ENCODE assay signal across 21 cellular contexts in the genomic region with DNA sequence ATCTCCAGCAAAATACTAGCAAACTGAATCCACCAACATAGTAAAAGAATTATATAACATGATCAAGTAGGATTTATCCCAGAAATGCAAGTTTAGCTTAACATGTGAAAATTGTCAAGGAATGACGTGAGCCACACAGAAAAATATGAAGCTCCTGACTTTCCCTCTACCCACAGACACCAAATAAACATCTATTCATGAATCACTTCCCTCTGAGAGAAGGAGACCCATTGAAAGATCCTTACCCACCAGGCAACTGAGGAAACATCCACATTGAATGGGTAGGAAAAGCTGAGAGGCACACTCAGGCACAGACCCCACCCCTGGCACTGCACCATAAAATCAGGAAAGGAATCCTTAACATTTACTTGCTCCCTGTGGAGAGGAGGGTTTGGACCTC.
DNase-seq lines count a peak whose midpoint lies in the region; ATAC-seq, FAIRE-seq and TF ChIP-seq lines count a peak whose summit lies in the region.
"Had no signal": no experiment of that assay in that cellular context is flagged by ENCODE, and none has a peak within 500 bp of the region (broad histone marks: within the 10 kb centered on the region; RNA-seq: fewer than 3 reads in every experiment).

No MANE protein-coding gene starts in this region.

- no peaks in the 10 kb centered on the region for H3K9me1 ChIP-seq in keratinocyte (ENCODE audit: control insufficient read depth, extremely low read depth, insufficient read depth, low read length)

- dilution Hi-C loops in keratinocyte (cut with MboI; ENCODE audit: extremely low pct_ligation_motif_present, low sequenced_read_pairs) = no loop called here

- ATAC-seq in HG02642 (IDR thresholded peaks at IDR 0.05; ENCODE audit: poor library complexity, unreplicated experiment) = no peak
- no peak for ATAC-seq in HG02970 (IDR thresholded peaks at IDR 0.05; ENCODE audit: low FRiP score, unreplicated experiment)
- no peak for ATAC-seq in GM19467 (IDR thresholded peaks at IDR 0.05; ENCODE audit: unreplicated experiment)
- no peak for ATAC-seq in HG02981 (IDR thresholded peaks at IDR 0.05; ENCODE audit: unreplicated experiment)
- ATAC-seq: HepG2, left lung, mucosa of descending colon had no signal

- DNase-seq in AG10803 (ENCODE audit: low read depth) (peak; percentile 40), LHCN-M2 (ENCODE audit: low read depth) (peak; percentile 32), bronchial epithelial cell (ENCODE audit: low read depth) (peak; percentile 81), keratinocyte (ENCODE audit: low read depth, low spot score) (no peak)
- DNase-seq: activated CD4-positive, alpha-beta memory T cell treated with anti-CD3 and anti-CD28 coated beads for 36 hours; activated T-cell treated with anti-CD3 and anti-CD28 coated beads for 4 hours; anterior cingulate cortex; DND-41; left lung; MG63; mucosa of descending colon; NCI-H146; SHP77; stimulated activated CD4-positive, alpha-beta T cell treated with anti-CD3 and anti-CD28 coated beads, Interleukin-12 subunit alpha, Interleukin-12 subunit beta, amount 100 ng/mL, for 4 hours had no signal

- H3K79me2 ChIP-seq in keratinocyte (ENCODE audit: control insufficient read depth, insufficient read depth, low read length) = no peaks in the 10 kb centered on the region

- H2AFZ ChIP-seq in keratinocyte (ENCODE audit: control insufficient read depth, low read length) = peak overlapping the region; percentile 32

- H3K36me3 ChIP-seq in bronchial epithelial cell (ENCODE audit: control insufficient read depth, insufficient read depth, low read length) (no peaks in the 10 kb centered on the region), keratinocyte (ENCODE audit: control insufficient read depth in 2 of 2, extremely low read depth in 1 of 2, insufficient read depth in 2 of 2, low read length in 2 of 2) (no peaks in the 10 kb centered on the region)
- H3K36me3 ChIP-seq: left lung, MG63, suprapubic skin had no signal

- TF ChIP-seq CTCF in AG10803 (conservative IDR thresholded peaks at IDR 0.05; ENCODE audit: low read length) (no peak), bronchial epithelial cell (IDR thresholded peaks at IDR 0.05; ENCODE audit: insufficient read depth, low read length, severe bottlenecking) (no peak), keratinocyte (optimal IDR thresholded peaks at IDR 0.05 in 1 of 3, IDR thresholded peaks at IDR 0.05 in 1 of 3, conservative IDR thresholded peaks at IDR 0.05 in 1 of 3; ENCODE audit: extremely low read depth in 1 of 3, insufficient read depth in 2 of 3, low read length in 3 of 3) (no peak)

- H3K4me3 ChIP-seq in AG10803 (ENCODE audit: low read length) (no peak overlapping the region), bronchial epithelial cell (ENCODE audit: low read depth, low read length) (no peak overlapping the region), keratinocyte (ENCODE audit: control insufficient read depth in 2 of 3, extremely low read depth in 1 of 3, insufficient read depth in 2 of 3, low read depth in 1 of 3, low read length in 3 of 3) (peak overlapping the region in 2 of 3 experiments; percentile 0 to 1)
- H3K4me3 ChIP-seq: coronary artery, left lung, MG63, mucosa of descending colon, suprapubic skin had no signal

- H3K4me2 ChIP-seq in keratinocyte (ENCODE audit: control insufficient read depth, extremely low read depth, insufficient read depth, low read depth, low read length) = peak overlapping the region; percentile 65

- H3K27me3 ChIP-seq in bronchial epithelial cell (ENCODE audit: control insufficient read depth, insufficient read depth, low read length) (no peaks in the 10 kb centered on the region), keratinocyte (ENCODE audit: control insufficient read depth, extremely low read depth, insufficient read depth, low read length) (no peaks in the 10 kb centered on the region)
- H3K27me3 ChIP-seq: left lung, MG63, suprapubic skin had no signal

- FAIRE-seq in bronchial epithelial cell (lab: Jason Lieb, UNC) (no peak), keratinocyte (lab: Jason Lieb, UNC) (no peak)
- FAIRE-seq: HepG2 had no signal

- H3K9ac ChIP-seq in keratinocyte (ENCODE audit: control insufficient read depth, extremely low read depth, insufficient read depth, low read length) = peak overlapping the region; percentile 44

- peak overlapping the region; percentile 52 for H3K27ac ChIP-seq in keratinocyte (ENCODE audit: control insufficient read depth, insufficient read depth, low read length)
- H3K27ac ChIP-seq: coronary artery, left lung, suprapubic skin had no signal

- peaks cover 16% of the 10 kb centered on the region for H3K4me1 ChIP-seq in keratinocyte (ENCODE audit: control insufficient read depth, extremely low read depth, insufficient read depth, low read length)
- H3K4me1 ChIP-seq: left lung, suprapubic skin had no signal

- H3K9me3 ChIP-seq in keratinocyte (ENCODE audit: control insufficient read depth, low read depth, low read length) = no peaks in the 10 kb centered on the region
- H3K9me3 ChIP-seq: MG63 had no signal

- H4K20me1 ChIP-seq in keratinocyte (ENCODE audit: control insufficient read depth, extremely low read depth, insufficient read depth, low read length) = no peaks in the 10 kb centered on the region

Comparison
In these comparisons a context has a peak if more than half of its experiments do, and no peak if none do; other contexts are left out.
1. H3K4me3 ChIP-seq: peak in keratinocyte (2 of 3); none in AG10803 (single experiment) and bronchial epithelial cell (single experiment).